Comparison of ENCODE assay signal across 19 cellular contexts in genomic region chr15:75033809-75034208, GRCh38.
"Had no signal": no experiment of that assay in that cellular context is flagged by ENCODE, and none has a peak within 500 bp of the region (broad histone marks: within the 10 kb centered on the region; RNA-seq: fewer than 3 reads in every experiment).

No MANE protein-coding gene starts in this region.

- H3K36me3 Mint-ChIP-seq: natural killer cell treated with Interleukin-12 subunit alpha and Interleukin-12 subunit beta and Interleukin-15 and Interleukin-18, amount 100 ng/mL, for 72 hours had no signal

- H3K9me3 ChIP-seq: heart left ventricle, left lung, prostate gland, sigmoid colon, upper lobe of right lung had no signal

- H3K27me3 ChIP-seq: cardiac muscle cell, heart left ventricle, left lung, sigmoid colon, upper lobe of right lung had no signal

- H3K4me3 Mint-ChIP-seq: activated CD4-positive, alpha-beta memory T cell treated with anti-CD3 and anti-CD28 coated beads, Interleukin-2, amount 10 ng/mL, durations not matched to agents 7 days and 5 days; activated CD4-positive, alpha-beta T cell treated with anti-CD3 and anti-CD28 coated beads for 36 hours; activated T-helper 1 cell treated with anti-CD3 and anti-CD28 coated beads, Interleukin-12 subunit alpha, Interleukin-12 subunit beta, Interleukin-2, Interleukin-4 antibody, amounts not matched to agents 30 ng/mL and 10 ng/mL and 1 ng/mL, durations not matched to agents 14 hours and 24 hours and 36 hours; natural killer cell treated with Interleukin-12 subunit alpha and Interleukin-12 subunit beta and Interleukin-15 and Interleukin-18, amount 100 ng/mL, for 72 hours had no signal

- H3K4me3 ChIP-seq: cardiac muscle cell, heart left ventricle, left lung, prostate gland, sigmoid colon, upper lobe of right lung had no signal

- ATAC-seq: activated CD4-positive, alpha-beta T cell treated with anti-CD3 and anti-CD28 coated beads for 36 hours; heart left ventricle; natural killer cell treated with Interleukin-12 subunit alpha and Interleukin-12 subunit beta and Interleukin-15 and Interleukin-18, amount 100 ng/mL, for 72 hours had no signal

- H3K4me1 ChIP-seq: prostate gland had no signal

- DNase-seq: activated CD4-positive, alpha-beta memory T cell treated with anti-CD3 and anti-CD28 coated beads, Interleukin-2, amount 10 ng/mL, durations not matched to agents 7 days and 5 days; activated CD4-positive, alpha-beta T cell treated with anti-CD3 and anti-CD28 coated beads for 36 hours; activated CD8-positive, alpha-beta memory T cell treated with anti-CD3 and anti-CD28 coated beads, Interleukin-2, amount 50 U/mL, for 48 hours; activated naive CD4-positive, alpha-beta T cell; foreskin melanocyte; islet precursor cell; left lung; nucleus accumbens; sigmoid colon; stimulated activated CD4-positive, alpha-beta T cell treated with anti-CD3 and anti-CD28 coated beads, Interleukin-2, amount 100 ng/mL, for 24 hours; stimulated activated naive CD4-positive, alpha-beta T cell treated with Interleukin-2 at 50 U/mL for 16 hours; T1000; upper lobe of right lung had no signal

- H3K9me3 Mint-ChIP-seq: activated CD4-positive, alpha-beta memory T cell treated with anti-CD3 and anti-CD28 coated beads, Interleukin-2, amount 10 ng/mL, durations not matched to agents 7 days and 5 days; activated T-helper 1 cell treated with anti-CD3 and anti-CD28 coated beads, Interleukin-12 subunit alpha, Interleukin-12 subunit beta, Interleukin-2, Interleukin-4 antibody, amounts not matched to agents 30 ng/mL and 10 ng/mL and 1 ng/mL, durations not matched to agents 14 hours and 24 hours and 36 hours; natural killer cell treated with Interleukin-12 subunit alpha and Interleukin-12 subunit beta and Interleukin-15 and Interleukin-18, amount 100 ng/mL, for 72 hours had no signal

- H3K27ac Mint-ChIP-seq: activated CD4-positive, alpha-beta memory T cell treated with anti-CD3 and anti-CD28 coated beads, Interleukin-2, amount 10 ng/mL, durations not matched to agents 7 days and 5 days; activated CD4-positive, alpha-beta T cell treated with anti-CD3 and anti-CD28 coated beads for 36 hours; activated T-helper 1 cell treated with anti-CD3 and anti-CD28 coated beads, Interleukin-12 subunit alpha, Interleukin-12 subunit beta, Interleukin-2, Interleukin-4 antibody, amounts not matched to agents 30 ng/mL and 10 ng/mL and 1 ng/mL, durations not matched to agents 14 hours and 24 hours and 36 hours; natural killer cell treated with Interleukin-12 subunit alpha and Interleukin-12 subunit beta and Interleukin-15 and Interleukin-18, amount 100 ng/mL, for 72 hours had no signal

- H3K36me3 ChIP-seq: cardiac muscle cell, heart left ventricle, left lung, prostate gland, sigmoid colon, upper lobe of right lung had no signal

- H3K27me3 Mint-ChIP-seq: activated CD4-positive, alpha-beta memory T cell treated with anti-CD3 and anti-CD28 coated beads, Interleukin-2, amount 10 ng/mL, durations not matched to agents 7 days and 5 days; activated CD4-positive, alpha-beta T cell treated with anti-CD3 and anti-CD28 coated beads for 36 hours; natural killer cell treated with Interleukin-12 subunit alpha and Interleukin-12 subunit beta and Interleukin-15 and Interleukin-18, amount 100 ng/mL, for 72 hours had no signal

- H3K27ac ChIP-seq: cardiac muscle cell, left lung, prostate gland, sigmoid colon, upper lobe of right lung, VCaP had no signal
